ENCODE assay signal across 20 cellular contexts in genomic region chr1:227904541-227905335, GRCh38. TPM values are rescaled to one million over a fixed set of nuclear protein-coding genes. Genes with fewer than 3 reads are reported as not detected.
DNase-seq lines count a peak whose midpoint lies in the region; ATAC-seq and TF ChIP-seq lines count a peak whose summit lies in the region.
"Had no signal": no experiment of that assay in that cellular context is flagged by ENCODE, and none has a peak within 500 bp of the region (broad histone marks: within the 10 kb centered on the region; RNA-seq: fewer than 3 reads in every experiment).

No MANE protein-coding gene starts in this region.

- H3K79me2 ChIP-seq in trophoblast cell (ENCODE audit: control insufficient read depth, insufficient read depth, low read length, poor library complexity), result peaks cover 3% of the 10 kb centered on the region

- H3K27me3 ChIP-seq in right atrium auricular region (no peaks in the 10 kb centered on the region), BLaER1 (no peaks in the 10 kb centered on the region), trophoblast cell (ENCODE audit: insufficient read depth, low read length) (no peaks in the 10 kb centered on the region), Caco-2 (replicated peaks; ENCODE audit: control insufficient read depth, insufficient read depth, low read length) (no peaks in the 10 kb centered on the region; the same call in 1 of the 2 replicates)
- H3K27me3 ChIP-seq: BLaER1 treated with 17β-estradiol and CSF1 and Interleukin-3, amounts not matched to agents 10 nM and 100 nM had no signal

- H3K9me3 ChIP-seq in right atrium auricular region (no peaks in the 10 kb centered on the region), BLaER1 (no peaks in the 10 kb centered on the region), trophoblast cell (ENCODE audit: insufficient read depth, low read depth, low read length) (peaks cover 1% of the 10 kb centered on the region), Caco-2 (no peaks in the 10 kb centered on the region)
- H3K9me3 ChIP-seq: A549; BLaER1 treated with 17β-estradiol and CSF1 and Interleukin-3, amounts not matched to agents 10 nM and 100 nM had no signal

- H3K4me3 ChIP-seq in right atrium auricular region (no peak overlapping the region), BLaER1 (no peak overlapping the region), trophoblast cell (ENCODE audit: low read depth, low read length) (no peak overlapping the region), Caco-2 (ENCODE audit: low read depth, low read length) (no peak overlapping the region)
- H3K4me3 ChIP-seq: A549; BLaER1 treated with 17β-estradiol and CSF1 and Interleukin-3, amounts not matched to agents 10 nM and 100 nM; GM12878 had no signal

- H3K4me2 ChIP-seq in BLaER1 (peak overlapping the region; percentile 4; the same call in 1 of the 2 replicates), trophoblast cell (ENCODE audit: low read length) (no peak overlapping the region)
- H3K4me2 ChIP-seq: A549 had no signal

- CTCF ChIA-PET in Caco-2 (lab: Charles Lee), result interaction anchor here (0.6 kb wide), 1 partner anchor 110 kb away, joined by 7 read pairs; no protein-coding TSS in a partner anchor

- TF ChIP-seq CTCF in right atrium auricular region (IDR thresholded peaks at IDR 0.05) (no peak), chondrocyte (IDR thresholded peaks at IDR 0.05) (no peak), type B pancreatic cell (conservative IDR thresholded peaks at IDR 0.05) (no peak), Caco-2 (IDR thresholded peaks at IDR 0.05; ENCODE audit: insufficient read depth in 1 of 2, low read depth in 1 of 2, low read length in 1 of 2, severe bottlenecking in 1 of 2, unreplicated experiment in 1 of 2) (no peak)

- no peak overlapping the region for H3K18ac ChIP-seq in trophoblast cell (ENCODE audit: low read length)

- no peak overlapping the region for H3K27ac ChIP-seq in right atrium auricular region
- peak overlapping the region; percentile 13; the same call in 1 of the 2 replicates for H3K27ac ChIP-seq in BLaER1
- no peak overlapping the region for H3K27ac ChIP-seq in trophoblast cell (ENCODE audit: low read depth, low read length)
- H3K27ac ChIP-seq: 22Rv1; A549; BLaER1 treated with 17β-estradiol and CSF1 and Interleukin-3, amounts not matched to agents 10 nM and 100 nM had no signal

- no peak overlapping the region for H4K12ac ChIP-seq in trophoblast cell (ENCODE audit: low read depth, low read length)

- H3K23ac ChIP-seq in trophoblast cell (ENCODE audit: low read length), result no peak overlapping the region

- DNase-seq in Right ventricle myocardium inferior (ENCODE audit: missing footprints) (peak; percentile 43), right atrium auricular region (ENCODE audit: low spot score) (no peak), chondrocyte (ENCODE audit: low spot score) (peak; percentile 86), trophoblast cell (no peak), type B pancreatic cell (ENCODE audit: extremely low spot score, unreplicated experiment) (no peak), NCI-H1436 treated with DMSO at 0.1 percent for 48 hours (lab: John Stamatoyannopoulos, UW) (no peak), Caco-2 (no peak)
- DNase-seq: AML-193, DMS 273 treated with DMSO at 0.1 percent for 48 hours, DMS53, DND-41, EL, H9 had no signal

- BruUV-seq in Caco-2 (replicated peaks; lab: Mats Ljungman, UMichigan), result no TSS peak

- no CpG with 5 or more reads among the region's 14 CpGs for WGBS in trophoblast cell (ENCODE audit: extremely low coverage, insufficient coverage, insufficient read length)

- peak overlapping the region; percentile 25 for H4K91ac ChIP-seq in trophoblast cell (ENCODE audit: low read depth, low read length)

- no peak overlapping the region for H3K27ac Mint-ChIP-seq in chondrocyte (ENCODE audit: unreplicated experiment)
- H3K27ac Mint-ChIP-seq in type B pancreatic cell, result no peak overlapping the region
- no peak overlapping the region for H3K27ac Mint-ChIP-seq in Caco-2 (ENCODE audit: unreplicated experiment)
- H3K27ac Mint-ChIP-seq: CD8-positive, alpha-beta T cell; H9 had no signal

- H3K9ac ChIP-seq in BLaER1, result no peak overlapping the region
- no peak overlapping the region for H3K9ac ChIP-seq in trophoblast cell (ENCODE audit: low read length)
- H3K9ac ChIP-seq: BLaER1 treated with 17β-estradiol and CSF1 and Interleukin-3, amounts not matched to agents 10 nM and 100 nM had no signal

- H3K4me1 Mint-ChIP-seq in chondrocyte (ENCODE audit: low read depth), result peaks cover 5% of the 10 kb centered on the region
- peaks cover 17% of the 10 kb centered on the region for H3K4me1 Mint-ChIP-seq in type B pancreatic cell (ENCODE audit: unreplicated experiment)
- H3K4me1 Mint-ChIP-seq in Caco-2 (ENCODE audit: low read depth, unreplicated experiment), result peaks cover 7% of the 10 kb centered on the region

- H3K9me3 Mint-ChIP-seq in chondrocyte (ENCODE audit: low read depth) (no peaks in the 10 kb centered on the region), type B pancreatic cell (no peaks in the 10 kb centered on the region), Caco-2 (ENCODE audit: unreplicated experiment) (no peaks in the 10 kb centered on the region)
- H3K9me3 Mint-ChIP-seq: CD8-positive, alpha-beta T cell; H9 had no signal

- peak overlapping the region; percentile 35 for H2BK12ac ChIP-seq in trophoblast cell (ENCODE audit: low read length)

- H3K4me1 ChIP-seq in right atrium auricular region (no peaks in the 10 kb centered on the region), BLaER1 (peaks cover 16% of the 10 kb centered on the region; the same call in 1 of the 2 replicates), trophoblast cell (ENCODE audit: control insufficient read depth in 1 of 2, insufficient read depth in 2 of 2, low read length in 2 of 2) (peaks cover 16% of the 10 kb centered on the region in 2 experiments), Caco-2 (no peaks in the 10 kb centered on the region)
- H3K4me1 ChIP-seq: A549 had no signal

- peaks cover 2% of the 10 kb centered on the region for H3K36me3 Mint-ChIP-seq in chondrocyte (ENCODE audit: low read depth)
- no peaks in the 10 kb centered on the region for H3K36me3 Mint-ChIP-seq in type B pancreatic cell
- H3K36me3 Mint-ChIP-seq in Caco-2 (ENCODE audit: insufficient read depth, unreplicated experiment), result no peaks in the 10 kb centered on the region
- H3K36me3 Mint-ChIP-seq: CD8-positive, alpha-beta T cell had no signal

- H2AFZ ChIP-seq in trophoblast cell (ENCODE audit: insufficient read depth, low read length, poor library complexity), result no peak overlapping the region

- no peak overlapping the region for H3K14ac ChIP-seq in trophoblast cell (ENCODE audit: low read length)

- no peak overlapping the region for H3K4ac ChIP-seq in trophoblast cell (ENCODE audit: low read depth, low read length)

- H2AK5ac ChIP-seq in trophoblast cell (ENCODE audit: low read length), result peak overlapping the region; percentile 26

- no peak overlapping the region for H3K4me3 Mint-ChIP-seq in chondrocyte (ENCODE audit: unreplicated experiment)
- no peak overlapping the region for H3K4me3 Mint-ChIP-seq in type B pancreatic cell
- H3K4me3 Mint-ChIP-seq in Caco-2 (ENCODE audit: unreplicated experiment), result no peak overlapping the region
- H3K4me3 Mint-ChIP-seq: CD8-positive, alpha-beta T cell; H9 had no signal

- intact Hi-C loops in Right ventricle myocardium inferior (cut with DNase I) (no loop called here), Caco-2 (cut with micrococcal nuclease; ENCODE audit: unreplicated experiment) (no loop called here)

- H3K36me3 ChIP-seq in right atrium auricular region, result no peaks in the 10 kb centered on the region
- no peaks in the 10 kb centered on the region for H3K36me3 ChIP-seq in BLaER1
- H3K36me3 ChIP-seq in trophoblast cell (ENCODE audit: control insufficient read depth in 1 of 2, insufficient read depth in 2 of 2, low read length in 2 of 2), result no peaks in the 10 kb centered on the region
- no peaks in the 10 kb centered on the region for H3K36me3 ChIP-seq in Caco-2 (ENCODE audit: control insufficient read depth, insufficient read depth, low read length)
- H3K36me3 ChIP-seq: BLaER1 treated with 17β-estradiol and CSF1 and Interleukin-3, amounts not matched to agents 10 nM and 100 nM had no signal

- no peak overlapping the region for H4K8ac ChIP-seq in trophoblast cell (ENCODE audit: low read depth, low read length)

- no peak overlapping the region for H2BK120ac ChIP-seq in trophoblast cell (ENCODE audit: insufficient read depth, low read length, poor library complexity)

- peaks cover 23% of the 10 kb centered on the region for H3K79me1 ChIP-seq in trophoblast cell (ENCODE audit: low read length)

- H2BK5ac ChIP-seq in trophoblast cell (ENCODE audit: low read depth, low read length, poor library complexity), result no peak overlapping the region

- no peaks in the 10 kb centered on the region for H4K20me1 ChIP-seq in BLaER1
- H4K20me1 ChIP-seq: BLaER1 treated with 17β-estradiol and CSF1 and Interleukin-3, amounts not matched to agents 10 nM and 100 nM had no signal

- H3K27me3 Mint-ChIP-seq in chondrocyte (ENCODE audit: low read depth) (no peaks in the 10 kb centered on the region), type B pancreatic cell (no peaks in the 10 kb centered on the region), Caco-2 (ENCODE audit: insufficient read depth, unreplicated experiment) (peaks cover 4% of the 10 kb centered on the region)

- ATAC-seq in Right ventricle myocardium inferior, result no peak
- ATAC-seq: A549; CD8-positive, alpha-beta T cell; GM12878 had no signal

- POLR2A ChIA-PET in Caco-2 (lab: Charles Lee), result no interaction called here

RNA-seq across cellular contexts. Expression of gene WNT9A, which starts 43.0 kb away (rescaled TPM):
- total RNA-seq in Right ventricle myocardium inferior (0.73 TPM), right atrium auricular region (1 to 10 TPM in 1 of 2 donors, under 1 TPM in 1; 0.78 to 2.2 TPM), chondrocyte (2.5 to 4.2 TPM (median 2.7 TPM) in 3 replicates), type B pancreatic cell (ENCODE audit: low replicate concordance) (3.0 and 4.3 TPM in 2 replicates), Caco-2 (2022) (0.32 and 0.68 TPM in 2 replicates)
- polyA plus RNA-seq in trophoblast cell (2013), result 5.1 and 5.7 TPM in 2 replicates
- total RNA-seq: CD8-positive, alpha-beta T cell; GM12878; HT-29 had no signal
- polyA plus RNA-seq: GM12878 had no signal

Comparison
In these comparisons a context has a peak if more than half of its experiments do, and no peak if none do; other contexts are left out.
1. DNase-seq: peak in Right ventricle myocardium inferior (single experiment) and chondrocyte (single experiment); none in right atrium auricular region (single experiment), trophoblast cell (0 of 2), type B pancreatic cell (single experiment), NCI-H1436 treated with DMSO at 0.1 percent for 48 hours (single experiment) and Caco-2 (0 of 2).